Comparison of ENCODE assay signal across 25 cellular contexts in genomic region chr4:79173186-79173585, GRCh38.
A peak's percentile ranks its signal among the peaks of the same experiment; 100 is the strongest.
DNase-seq lines count a peak whose midpoint lies in the region; ATAC-seq, FAIRE-seq and TF ChIP-seq lines count a peak whose summit lies in the region.
"Had no signal": no experiment of that assay in that cellular context is flagged by ENCODE, and none has a peak within 500 bp of the region (broad histone marks: within the 10 kb centered on the region; RNA-seq: fewer than 3 reads in every experiment).

No MANE protein-coding gene starts in this region.

- TF ChIP-seq CTCF in OCI-LY3 (IDR thresholded peaks at IDR 0.05; ENCODE audit: low read depth, low read length): no peak
- no peak for TF ChIP-seq CTCF in H1 (IDR thresholded peaks at IDR 0.05; ENCODE audit: control extremely low read depth in 1 of 3, insufficient read depth in 1 of 3, low read depth in 1 of 3, low read length in 3 of 3)
- TF ChIP-seq CTCF in sigmoid colon (IDR thresholded peaks at IDR 0.05): no peak

- H2AFZ ChIP-seq in OCI-LY3 (ENCODE audit: low read depth, low read length) (0 out of 2 replicates have a peak overlapping the region, but pooled peaks have one; percentile 50), H1 (ENCODE audit: low read length) (0 out of 2 replicates have a peak overlapping the region, but pooled peaks have one; percentile 59)

- H4K20me1 ChIP-seq in OCI-LY3 (ENCODE audit: insufficient read depth, low read length) (no peaks in the 10 kb centered on the region), H1 (replicated peaks in 1 of 2; ENCODE audit: control insufficient read depth in 1 of 2, insufficient read depth in 2 of 2, low read length in 2 of 2) (no peaks in the 10 kb centered on the region)
- H4K20me1 ChIP-seq: BLaER1 treated with 17β-estradiol and CSF1 and Interleukin-3, amounts not matched to agents 10 nM and 100 nM had no signal

- no peak overlapping the region for H2BK5ac ChIP-seq in H1 (ENCODE audit: low read depth, low read length)

- H3K79me2 ChIP-seq in OCI-LY3 (ENCODE audit: low read length) (no peaks in the 10 kb centered on the region), H1 (ENCODE audit: control insufficient read depth in 1 of 2, insufficient read depth in 2 of 2, low read length in 2 of 2) (no peaks in the 10 kb centered on the region)

- no peaks in the 10 kb centered on the region for H3K23me2 ChIP-seq in H1 (ENCODE audit: low read depth, low read length)

- no peak for ATAC-seq in HG03460 (IDR thresholded peaks at IDR 0.05; ENCODE audit: unreplicated experiment)
- ATAC-seq in HG03159 (IDR thresholded peaks at IDR 0.05; ENCODE audit: unreplicated experiment): no peak
- ATAC-seq: A549 had no signal

- WGBS in H1 (ENCODE audit: extremely low coverage in 1 of 2, insufficient coverage in 1 of 2, insufficient read length in 1 of 2, insufficient replicate concordance in 2 of 2, low coverage in 1 of 2, low lambda C conversion rate in 2 of 2, missing lambda C conversion rate in 1 of 2), 2 experiments: 90% methylated on average over 2 of the region's 2 CpGs; no CpG with 5 or more reads in 1 of the 2 experiments
- 89% methylated on average over 2 of the region's 2 CpGs for WGBS in sigmoid colon, 2 donors

- no peak overlapping the region for H3K56ac ChIP-seq in H1 (replicated peaks; ENCODE audit: insufficient read length, low read depth, low read length)

- H3K27ac ChIP-seq in OCI-LY3 (ENCODE audit: low read length) (no peak overlapping the region), H1 (ENCODE audit: low read depth, low read length) (no peak overlapping the region), sigmoid colon (peak overlapping the region in 3 of 4 donors; percentile 29 to 52 (median 30))
- H3K27ac ChIP-seq: A549; BLaER1 treated with 17β-estradiol and CSF1 and Interleukin-3, amounts not matched to agents 10 nM and 100 nM had no signal

- intact Hi-C loops in sigmoid colon (cut with DNase I): no loop called here

- TF ChIP-seq POLR2A in GM12892 (IDR thresholded peaks at IDR 0.05; ENCODE audit: low read depth, low read length) (no peak), H1 (IDR thresholded peaks at IDR 0.05; ENCODE audit: control extremely low read depth in 1 of 2, low read depth in 2 of 2, low read length in 2 of 2) (no peak), sigmoid colon (IDR thresholded peaks at IDR 0.05) (no peak)

- H4K5ac ChIP-seq in H1 (ENCODE audit: insufficient read length, low read depth, low read length): no peak overlapping the region

- no peak overlapping the region for H2BK15ac ChIP-seq in H1 (ENCODE audit: low read length)

- no peak overlapping the region for H3K18ac ChIP-seq in H1 (ENCODE audit: extremely low read depth, low read length)

- CTCF ChIA-PET in H1 (lab: Charles Lee; ENCODE audit: partially characterized antibody): no interaction called here

- H3K27me3 ChIP-seq in OCI-LY3 (ENCODE audit: low read depth, low read length) (no peaks in the 10 kb centered on the region), H1 (replicated peaks in 1 of 4; ENCODE audit: control insufficient read depth in 3 of 4, extremely low read depth in 1 of 4, insufficient read depth in 3 of 4, low read length in 3 of 4) (no peaks in the 10 kb centered on the region), sigmoid colon (no peaks in the 10 kb centered on the region)
- H3K27me3 ChIP-seq: BE2C; BLaER1 treated with 17β-estradiol and CSF1 and Interleukin-3, amounts not matched to agents 10 nM and 100 nM had no signal

- H3K14ac ChIP-seq in H1 (ENCODE audit: insufficient read length): no peak overlapping the region

- no peak overlapping the region for H3K23ac ChIP-seq in H1 (ENCODE audit: insufficient read length)

- no peak for TF ChIP-seq RAD21 in H1 (IDR thresholded peaks at IDR 0.05 in 1 of 2, conservative IDR thresholded peaks at IDR 0.05 in 1 of 2; ENCODE audit: low read depth in 2 of 2, low read length in 2 of 2)

- FAIRE-seq in GM12892 (lab: Jason Lieb, UNC) (peak; percentile 27), H1 (lab: Jason Lieb, UNC) (no peak)
- FAIRE-seq: A549, D721Med, GM12891 had no signal

- H2BK12ac ChIP-seq in H1 (ENCODE audit: low read depth, low read length): no peak overlapping the region

- H3K4me2 ChIP-seq in OCI-LY3 (ENCODE audit: low read length) (no peak overlapping the region), H1 (ENCODE audit: insufficient read depth in 1 of 2, low read depth in 2 of 2, low read length in 2 of 2) (no peak overlapping the region)
- H3K4me2 ChIP-seq: A549; BLaER1 treated with 17β-estradiol and CSF1 and Interleukin-3, amounts not matched to agents 10 nM and 100 nM had no signal

- no peak overlapping the region for H2AK5ac ChIP-seq in H1 (ENCODE audit: low read depth, low read length)

- DNase-seq in GM12892 (ENCODE audit: insufficient read length) (no peak), H1 (ENCODE audit: low read depth in 1 of 2, low spot score in 2 of 2) (no peak), sigmoid colon (no peak), NCI-H187 treated with DMSO at 0.1 percent for 48 hours (lab: John Stamatoyannopoulos, UW) (no peak), NCI-H345 (lab: John Stamatoyannopoulos, UW) (no peak)
- DNase-seq: 8988T; ACHN; AML-193; BE2C; CD4-positive, alpha-beta T cell; CD8-positive, alpha-beta memory T cell; DMS 273 treated with DMSO at 0.1 percent for 48 hours; DMS53; DMS79 treated with DMSO at 0.1 percent for 48 hours; GDM1; GOT3; H7; HCEC 1CT had no signal

- H3K36me3 ChIP-seq in OCI-LY3 (replicated peaks; ENCODE audit: low read depth, low read length) (no peaks in the 10 kb centered on the region), H1 (ENCODE audit: control insufficient read depth in 2 of 4, insufficient read depth in 4 of 4, low read length in 3 of 4) (no peaks in the 10 kb centered on the region), sigmoid colon (no peaks in the 10 kb centered on the region)
- H3K36me3 ChIP-seq: BE2C; BLaER1 treated with 17β-estradiol and CSF1 and Interleukin-3, amounts not matched to agents 10 nM and 100 nM had no signal

- H3K4ac ChIP-seq in H1 (replicated peaks; ENCODE audit: insufficient read length, low read depth, low read length): no peak overlapping the region

- no peak overlapping the region for H4K91ac ChIP-seq in H1 (replicated peaks; ENCODE audit: insufficient read length, low read length)

- no peaks in the 10 kb centered on the region for H3K9me3 ChIP-seq in OCI-LY3 (ENCODE audit: insufficient read depth, low read length)
- no peaks in the 10 kb centered on the region; a peak in 1 of 4 replicates for H3K9me3 ChIP-seq in H1 (ENCODE audit: insufficient read depth in 2 of 2, low read depth in 1 of 2, low read length in 1 of 2)
- H3K9me3 ChIP-seq in sigmoid colon: no peaks in the 10 kb centered on the region
- H3K9me3 ChIP-seq: A549, BE2C had no signal

- H3K4me1 ChIP-seq in OCI-LY3 (ENCODE audit: low read length): no peaks in the 10 kb centered on the region
- no peaks in the 10 kb centered on the region for H3K4me1 ChIP-seq in H1 (replicated peaks in 1 of 4; ENCODE audit: control insufficient read depth in 3 of 4, insufficient read depth in 4 of 4, low read length in 3 of 4)
- peaks cover 0 to 44% (median 29%) of the 10 kb centered on the region in 4 donors for H3K4me1 ChIP-seq in sigmoid colon
- H3K4me1 ChIP-seq: A549; BE2C; BLaER1 treated with 17β-estradiol and CSF1 and Interleukin-3, amounts not matched to agents 10 nM and 100 nM had no signal

- no peak overlapping the region for H2BK120ac ChIP-seq in H1 (replicated peaks; ENCODE audit: low read depth, low read length)

- H3K9ac ChIP-seq in OCI-LY3 (ENCODE audit: low read length) (no peak overlapping the region), H1 (replicated peaks in 1 of 4; ENCODE audit: extremely low read depth in 1 of 4, low read depth in 3 of 4, low read length in 3 of 4) (no peak overlapping the region)
- H3K9ac ChIP-seq: BLaER1 treated with 17β-estradiol and CSF1 and Interleukin-3, amounts not matched to agents 10 nM and 100 nM had no signal

- POLR2A ChIA-PET in H1 (lab: Charles Lee; ENCODE audit: partially characterized antibody): no interaction called here

- H3K4me3 ChIP-seq in OCI-LY3 (ENCODE audit: low read length) (no peak overlapping the region), H1 (ENCODE audit: extremely low read depth in 1 of 4, insufficient read depth in 2 of 4, low read depth in 3 of 4, low read length in 4 of 4) (no peak overlapping the region), sigmoid colon (no peak overlapping the region)
- H3K4me3 ChIP-seq: A549; BLaER1 treated with 17β-estradiol and CSF1 and Interleukin-3, amounts not matched to agents 10 nM and 100 nM had no signal

- no peaks in the 10 kb centered on the region for H3K79me1 ChIP-seq in H1 (ENCODE audit: low read depth, low read length)

- H2BK20ac ChIP-seq in H1 (ENCODE audit: low read length): no peak overlapping the region

- H4K8ac ChIP-seq in H1 (ENCODE audit: extremely low read depth, insufficient read depth, low read length): no peak overlapping the region

- TF ChIP-seq EP300 in H1 (IDR thresholded peaks at IDR 0.05; ENCODE audit: borderline replicate concordance in 1 of 2, low read depth in 2 of 2, low read length in 2 of 2) (no peak), sigmoid colon (IDR thresholded peaks at IDR 0.05) (no peak)

TF ChIP-seq in H1, 55 proteins besides CTCF, POLR2A, EP300 and RAD21 (continues in another document):
- no peak for TF ChIP-seq POU5F1 (IDR thresholded peaks at IDR 0.05; ENCODE audit: low read depth, low read length)
- no peak for TF ChIP-seq ZNF274 (IDR thresholded peaks at IDR 0.05; ENCODE audit: borderline replicate concordance, extremely low read depth, low read length)
- TF ChIP-seq ATF3 (IDR thresholded peaks at IDR 0.05; ENCODE audit: insufficient read depth, low read depth, low read length): no peak
- no peak for TF ChIP-seq KDM5A (IDR thresholded peaks at IDR 0.05; ENCODE audit: low read length)
- no peak for TF ChIP-seq EZH2 (IDR thresholded peaks at IDR 0.05; ENCODE audit: low read depth, low read length, severe bottlenecking)
- no peak for TF ChIP-seq SIX5 (IDR thresholded peaks at IDR 0.05; ENCODE audit: low read depth, low read length)
- no peak for TF ChIP-seq HDAC2 (IDR thresholded peaks at IDR 0.05; ENCODE audit: borderline replicate concordance in 1 of 2, low read depth in 2 of 2, low read length in 2 of 2)
- TF ChIP-seq SAP30 (IDR thresholded peaks at IDR 0.05; ENCODE audit: insufficient read depth, insufficient replicate concordance, low read length): no peak
- no peak for TF ChIP-seq SRF (IDR thresholded peaks at IDR 0.05; ENCODE audit: low read depth, low read length)
- no peak for TF ChIP-seq SUZ12 (IDR thresholded peaks at IDR 0.05; ENCODE audit: low read length)
- no peak for TF ChIP-seq KDM1A (IDR thresholded peaks at IDR 0.05; ENCODE audit: borderline replicate concordance, low read length)
- TF ChIP-seq TAF1 (IDR thresholded peaks at IDR 0.05; ENCODE audit: low read depth, low read length): no peak
- no peak for TF ChIP-seq MAX (IDR thresholded peaks at IDR 0.05)

Comparison
In these comparisons a context has a peak if more than half of its experiments do, and no peak if none do; other contexts are left out.
1. H3K27ac ChIP-seq: peak in sigmoid colon (3 of 4); none in OCI-LY3 (single experiment) and H1 (single experiment).